In genomic region chr17:42423766-42424165, GRCh38 we compare ENCODE assay signal across 8 cellular contexts. TPM values are rescaled to one million over a fixed set of nuclear protein-coding genes. Genes with fewer than 3 reads are reported as not detected.
A peak's percentile ranks its signal among the peaks of the same experiment; 100 is the strongest.
DNase-seq lines count a peak whose midpoint lies in the region; TF ChIP-seq lines count a peak whose summit lies in the region.

No MANE protein-coding gene starts in this region.

- 0 out of 2 replicates have a peak, but pooled peaks cover 7% of the 10 kb centered on the region for H3K4me1 ChIP-seq in SJCRH30
- peaks cover 13 to 30% of the 10 kb centered on the region in 2 experiments for H3K4me1 ChIP-seq in trophoblast cell (ENCODE audit: control insufficient read depth in 1 of 2, insufficient read depth in 2 of 2, low read length in 2 of 2)

- no peak overlapping the region for H2AK5ac ChIP-seq in trophoblast cell (ENCODE audit: low read length)

- H3K27me3 ChIP-seq in AG04450 (ENCODE audit: control insufficient read depth, insufficient read depth, low read length) (no peaks in the 10 kb centered on the region), SJCRH30 (no peaks in the 10 kb centered on the region), trophoblast cell (ENCODE audit: insufficient read depth, low read length) (peaks cover 8% of the 10 kb centered on the region)

- WGBS in trophoblast cell (ENCODE audit: extremely low coverage, insufficient coverage, insufficient read length): no CpG with 5 or more reads among the region's 11 CpGs

- peaks cover 1% of the 10 kb centered on the region for H3K79me2 ChIP-seq in trophoblast cell (ENCODE audit: control insufficient read depth, insufficient read depth, low read length, poor library complexity)

- H3K79me1 ChIP-seq in trophoblast cell (ENCODE audit: low read length): peaks cover 12% of the 10 kb centered on the region

- no peak overlapping the region for H2BK12ac ChIP-seq in trophoblast cell (ENCODE audit: low read length)

- POLR2A ChIA-PET in AG04450 (lab: Yijun Ruan, JAX): interaction anchor here (0.7 to 2.1 kb wide), 23 partner anchors 8 to 175 kb away, joined by 3 to 68 read pairs (median 7); partner anchors contain the start of genes NAGLU and STAT3

- H3K23ac ChIP-seq in trophoblast cell (ENCODE audit: low read length): no peak overlapping the region

- H4K12ac ChIP-seq in trophoblast cell (ENCODE audit: low read depth, low read length): no peak overlapping the region

- H3K27ac ChIP-seq in AG04450 (ENCODE audit: low read depth, low read length) (peak overlapping the region; percentile 81), SJCRH30 (no peak overlapping the region), trophoblast cell (ENCODE audit: low read depth, low read length) (no peak overlapping the region)

- CTCF ChIA-PET in AG04450 (lab: Charles Lee): interaction anchor here (1.3 to 1.7 kb wide), 7 partner anchors 8 to 202 kb away, joined by 3 to 6 read pairs (median 3); partner anchors contain the start of gene NAGLU

- TF ChIP-seq CTCF in AG04450 (IDR thresholded peaks at IDR 0.05; ENCODE audit: low read depth, low read length) (no peak), fibroblast of pulmonary artery (IDR thresholded peaks at IDR 0.05; ENCODE audit: low read length, missing control alignments) (no peak)

- DNase-seq in AG04450 (ENCODE audit: low read depth, low spot score) (no peak), SJCRH30 (no peak), fibroblast of pulmonary artery (ENCODE audit: low read depth) (no peak), trophoblast cell (no peak), NCI-H2196 (lab: John Stamatoyannopoulos, UW; ENCODE audit: unreplicated experiment) (no peak), NCI-H345 (lab: John Stamatoyannopoulos, UW) (no peak), hepatic stellate cell (ENCODE audit: low spot score) (no peak)
- DNase-seq in activated CD4-positive, alpha-beta T cell treated with anti-CD3 and anti-CD28 coated beads, Interleukin-2, amount 50 U/mL, for 4 hours: no peak

- H3K9me3 ChIP-seq in AG04450 (ENCODE audit: control insufficient read depth, insufficient read depth, low read length) (peaks cover 12% of the 10 kb centered on the region; the same call in 1 of the 2 replicates), SJCRH30 (replicated peaks) (no peaks in the 10 kb centered on the region), trophoblast cell (ENCODE audit: insufficient read depth, low read depth, low read length) (no peaks in the 10 kb centered on the region)

- no peak overlapping the region for H2AFZ ChIP-seq in trophoblast cell (ENCODE audit: insufficient read depth, low read length, poor library complexity)

- H4K91ac ChIP-seq in trophoblast cell (ENCODE audit: low read depth, low read length): no peak overlapping the region

- peaks cover 3% of the 10 kb centered on the region; the same call in 1 of the 2 replicates for H3K36me3 ChIP-seq in SJCRH30
- no peaks in the 10 kb centered on the region for H3K36me3 ChIP-seq in trophoblast cell (ENCODE audit: control insufficient read depth in 1 of 2, insufficient read depth in 2 of 2, low read length in 2 of 2)

- no peak overlapping the region for H4K8ac ChIP-seq in trophoblast cell (ENCODE audit: low read depth, low read length)

- H3K4me2 ChIP-seq in trophoblast cell (ENCODE audit: low read length): peak overlapping the region; percentile 53

- H3K4me3 ChIP-seq in AG04450 (ENCODE audit: low read depth, low read length) (peak overlapping the region; percentile 53), SJCRH30 (peak overlapping the region; percentile 72), fibroblast of pulmonary artery (replicated peaks; ENCODE audit: low read depth, low read length) (peak overlapping the region; percentile 97), trophoblast cell (ENCODE audit: low read depth, low read length) (no peak overlapping the region)

- H2BK120ac ChIP-seq in trophoblast cell (ENCODE audit: insufficient read depth, low read length, poor library complexity): no peak overlapping the region

- no peak overlapping the region for H2BK5ac ChIP-seq in trophoblast cell (ENCODE audit: low read depth, low read length, poor library complexity)

- no peak overlapping the region for H3K4ac ChIP-seq in trophoblast cell (ENCODE audit: low read depth, low read length)

- H3K9ac ChIP-seq in trophoblast cell (ENCODE audit: low read length): no peak overlapping the region

- no peak overlapping the region for H3K14ac ChIP-seq in trophoblast cell (ENCODE audit: low read length)

- no peak overlapping the region for H3K18ac ChIP-seq in trophoblast cell (ENCODE audit: low read length)

RNA-seq across cellular contexts. Expression of gene CAVIN1, which starts 0.7 kb away (rescaled TPM):
- polyA plus RNA-seq in AG04450 (2011; rRNA removed): 326 and 390 TPM in 2 replicates
- 252 and 273 TPM in 2 replicates for polyA minus RNA-seq in AG04450 (2011; rRNA and poly(A)+ RNA removed)
- 46.9 and 47.8 TPM in 2 replicates for total RNA-seq in SJCRH30 (2014; rRNA removed; shearing (Covaris generic))
- polyA plus RNA-seq in trophoblast cell (2013): 41.6 and 44.0 TPM in 2 replicates

RNA-seq across cellular contexts. Expression of gene ATP6V0A1, which starts 34.9 kb away (rescaled TPM):
- polyA plus RNA-seq in AG04450 (2011; rRNA removed): 22.3 and 30.8 TPM in 2 replicates
- 60.2 and 84.4 TPM in 2 replicates for polyA minus RNA-seq in AG04450 (2011; rRNA and poly(A)+ RNA removed)
- 25.3 and 30.9 TPM in 2 replicates for total RNA-seq in SJCRH30 (2014; rRNA removed; shearing (Covaris generic))
- 62.3 and 70.2 TPM in 2 replicates for polyA plus RNA-seq in trophoblast cell (2013)

RNA-seq across cellular contexts. Expression of gene STAT3, which starts 35.5 kb away (rescaled TPM):
- polyA plus RNA-seq in AG04450 (2011; rRNA removed): 77.1 and 83.4 TPM in 2 replicates
- 144 and 161 TPM in 2 replicates for polyA minus RNA-seq in AG04450 (2011; rRNA and poly(A)+ RNA removed)
- 107 and 113 TPM in 2 replicates for total RNA-seq in SJCRH30 (2014; rRNA removed; shearing (Covaris generic))
- 30.4 and 32.5 TPM in 2 replicates for polyA plus RNA-seq in trophoblast cell (2013)
